1 cellular context compared by ENCODE assay signal in genomic region chr6:18410412-18410811, GRCh38.
TF ChIP-seq lines count a peak whose summit lies in the region.

No MANE protein-coding gene starts in this region.

TF ChIP-seq in HEK293, 187 proteins besides CTCF, POLR2A, EP300 and RAD21 (continued from another document):
- TF ChIP-seq ZNF791 (tag by site-specific recombination; IDR thresholded peaks at IDR 0.05): no peak
- no peak for TF ChIP-seq ZNF274 (IDR thresholded peaks at IDR 0.05; ENCODE audit: low read length)
- TF ChIP-seq ZNF274 (tag by site-specific recombination; IDR thresholded peaks at IDR 0.05; ENCODE audit: borderline replicate concordance): no peak
